ENCODE assay signal across 19 cellular contexts in genomic region chr1:62706985-62707745, GRCh38. TPM values are rescaled to one million over a fixed set of nuclear protein-coding genes. Genes with fewer than 3 reads are reported as not detected.
DNase-seq lines count a peak whose midpoint lies in the region; ATAC-seq and TF ChIP-seq lines count a peak whose summit lies in the region.
"Had no signal": no experiment of that assay in that cellular context is flagged by ENCODE, and none has a peak within 500 bp of the region (broad histone marks: within the 10 kb centered on the region; RNA-seq: fewer than 3 reads in every experiment).

No MANE protein-coding gene starts in this region.

- no peak for TF ChIP-seq CTCF in thyroid gland (IDR thresholded peaks at IDR 0.05)

- H3K27me3 ChIP-seq in mucosa of rectum (ENCODE audit: control insufficient read depth in 2 of 2, insufficient read depth in 2 of 2, low read length in 2 of 2): no peaks in the 10 kb centered on the region
- H3K27me3 ChIP-seq in thyroid gland: no peaks in the 10 kb centered on the region
- H3K27me3 ChIP-seq: SJCRH30 had no signal

- peaks cover 7 to 21% of the 10 kb centered on the region in 2 donors for H3K4me1 ChIP-seq in mucosa of rectum (ENCODE audit: control insufficient read depth in 2 of 2, insufficient read depth in 2 of 2, low read length in 2 of 2)
- peaks cover 12 to 15% of the 10 kb centered on the region in 2 donors for H3K4me1 ChIP-seq in thyroid gland
- H3K4me1 ChIP-seq: SJCRH30 had no signal

- H3K4me3 ChIP-seq in mucosa of rectum (ENCODE audit: low read length in 2 of 2): peak overlapping the region in 1 of 2 donors; percentile 11
- H3K4me3 ChIP-seq in thyroid gland (replicated peaks in 1 of 3): no peak overlapping the region
- H3K4me3 ChIP-seq: SJCRH30 had no signal

- ATAC-seq in HG02840 (IDR thresholded peaks at IDR 0.05; ENCODE audit: low FRiP score, unreplicated experiment): no peak
- ATAC-seq: HCT116 had no signal

- H3K9me3 ChIP-seq in mucosa of rectum (ENCODE audit: control insufficient read depth in 2 of 2, low read length in 2 of 2) (no peaks in the 10 kb centered on the region), thyroid gland (no peaks in the 10 kb centered on the region)

- DNase-seq in DMS 273 (lab: John Stamatoyannopoulos, UW; ENCODE audit: unreplicated experiment) (peak; percentile 17), DMS 273 treated with DMSO at 0.1 percent for 48 hours (lab: John Stamatoyannopoulos, UW) (no peak), astrocyte of the hippocampus (ENCODE audit: low read depth, low spot score) (peak; percentile 38), thyroid gland (peak; percentile 10 to 20), COLO668 (lab: John Stamatoyannopoulos, UW; ENCODE audit: unreplicated experiment) (no peak), GM19238 (ENCODE audit: insufficient read length, low spot score) (no peak)
- DNase-seq: 8988T, AML-193, C1 segment of cervical spinal cord, DMS153, NCI-H1436, NCI-H1930, NCI-H345, NCI-H524, NCI-H774, SJCRH30 had no signal

- 42 to 45% methylated on average over 6 of the region's 7 CpGs for WGBS in thyroid gland, 2 donors

- H3K36me3 ChIP-seq in mucosa of rectum (ENCODE audit: control insufficient read depth in 2 of 2, insufficient read depth in 2 of 2, low read length in 2 of 2) (no peaks in the 10 kb centered on the region), thyroid gland (no peaks in the 10 kb centered on the region)
- H3K36me3 ChIP-seq: SJCRH30 had no signal

- intact Hi-C loops in thyroid gland (cut with DNase I): no loop called here

- peak overlapping the region; percentile 38 to 69 for H3K27ac ChIP-seq in mucosa of rectum (ENCODE audit: low read depth in 2 of 2, low read length in 2 of 2)
- peak overlapping the region in 2 of 3 donors; percentile 43 to 45 for H3K27ac ChIP-seq in thyroid gland
- H3K27ac ChIP-seq: SJCRH30 had no signal

- no peak overlapping the region for H3K9ac ChIP-seq in mucosa of rectum (ENCODE audit: low read depth in 1 of 2, low read length in 2 of 2)

- TF ChIP-seq POLR2A in thyroid gland (IDR thresholded peaks at IDR 0.05): no peak

RNA-seq across cellular contexts. Expression of gene DOCK7, which starts 19.0 kb away (rescaled TPM):
- 10 to 100 TPM; 34.1 to 47.7 (median 42.1) TPM for total RNA-seq in thyroid gland

Comparison
In these comparisons a context has a peak if more than half of its experiments do, and no peak if none do; other contexts are left out.
1. DNase-seq: peak in DMS 273 (single experiment), astrocyte of the hippocampus (single experiment) and thyroid gland (2 of 2); none in DMS 273 treated with DMSO at 0.1 percent for 48 hours (single experiment), COLO668 (single experiment) and GM19238 (single experiment).